ENCODE assay signal across 11 cellular contexts in the genomic region with DNA sequence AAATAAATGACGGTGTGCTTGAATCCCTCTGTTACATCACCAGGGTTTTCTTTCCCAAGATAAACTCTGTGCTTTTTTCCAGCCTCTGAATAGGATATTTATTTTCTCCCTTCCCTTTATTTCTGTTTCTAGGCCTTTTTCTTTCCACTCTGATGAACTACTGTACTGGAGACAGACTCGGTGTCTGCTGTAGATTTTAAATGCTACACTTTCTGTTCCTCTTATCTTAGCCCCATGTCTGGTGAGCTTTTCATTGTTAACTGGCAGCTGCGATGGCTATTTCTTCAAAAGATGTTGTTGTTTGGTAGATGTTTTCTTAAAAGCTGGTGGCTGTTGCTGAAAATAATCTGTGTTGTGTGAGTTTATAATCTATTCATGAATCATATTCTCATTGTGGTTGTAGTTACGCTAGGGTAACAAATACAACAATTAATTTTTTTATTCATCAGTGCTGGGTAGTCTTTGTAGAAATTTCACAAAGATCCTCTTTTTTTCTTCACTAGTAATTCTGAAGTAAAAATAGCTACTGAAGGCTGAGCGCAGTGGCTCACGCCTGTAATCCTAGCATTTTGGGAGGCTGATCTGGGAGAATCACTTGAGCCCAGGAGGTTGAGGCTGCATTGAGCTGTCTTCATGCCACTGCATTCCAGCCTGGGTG. TPM values are rescaled to one million over a fixed set of nuclear protein-coding genes. Genes with fewer than 3 reads are reported as not detected.
DNase-seq lines count a peak whose midpoint lies in the region; ATAC-seq and TF ChIP-seq lines count a peak whose summit lies in the region.
"Had no signal": no experiment of that assay in that cellular context is flagged by ENCODE, and none has a peak within 500 bp of the region (broad histone marks: within the 10 kb centered on the region; RNA-seq: fewer than 3 reads in every experiment).

No MANE protein-coding gene starts in this region.

- H3K4me1 ChIP-seq in gastroesophageal sphincter, result peaks cover 0 to 47% (median 2%) of the 10 kb centered on the region in 3 donors

- H3K27me3 ChIP-seq in gastroesophageal sphincter, result no peaks in the 10 kb centered on the region

- no peak for TF ChIP-seq CTCF in gastroesophageal sphincter (IDR thresholded peaks at IDR 0.05)

- peaks cover 41% of the 10 kb centered on the region for H3K36me3 Mint-ChIP-seq in T-helper 2 cell treated with Interferon-gamma antibody and Interleukin-4, amounts not matched to agents 5 μg/mL and 100 μg/mL, for 36 hours (ENCODE audit: low read depth)

- no peak for TF ChIP-seq POLR2A in gastroesophageal sphincter (IDR thresholded peaks at IDR 0.05)

- WGBS in gastroesophageal sphincter (ENCODE audit: low coverage in 1 of 2), 2 donors, result 67 to 68% methylated on average over 6 of the region's 6 CpGs

- H3K4me3 ChIP-seq in gastroesophageal sphincter, result no peak overlapping the region

- no peak overlapping the region for H3K4me3 Mint-ChIP-seq in T-helper 2 cell treated with Interferon-gamma antibody and Interleukin-4, amounts not matched to agents 5 μg/mL and 100 μg/mL, for 36 hours
- H3K4me3 Mint-ChIP-seq: naive thymus-derived CD8-positive, alpha-beta T cell had no signal

- ATAC-seq in GM18498 (IDR thresholded peaks at IDR 0.05; ENCODE audit: unreplicated experiment) (peak; percentile 87), GM21526 (IDR thresholded peaks at IDR 0.05; ENCODE audit: low FRiP score, unreplicated experiment) (peak; percentile 83), HG03442 (IDR thresholded peaks at IDR 0.05; ENCODE audit: unreplicated experiment) (peak; percentile 91), gastroesophageal sphincter (peak; percentile 13), GM21717 (IDR thresholded peaks at IDR 0.05; ENCODE audit: unreplicated experiment) (no peak)

- no peak overlapping the region for H3K27ac Mint-ChIP-seq in T-helper 2 cell treated with Interferon-gamma antibody and Interleukin-4, amounts not matched to agents 5 μg/mL and 100 μg/mL, for 36 hours

- H3K9me3 Mint-ChIP-seq in T-helper 2 cell treated with Interferon-gamma antibody and Interleukin-4, amounts not matched to agents 5 μg/mL and 100 μg/mL, for 36 hours, result no peaks in the 10 kb centered on the region
- H3K9me3 Mint-ChIP-seq: naive thymus-derived CD8-positive, alpha-beta T cell had no signal

- peaks cover 11% of the 10 kb centered on the region for H3K4me1 Mint-ChIP-seq in T-helper 2 cell treated with Interferon-gamma antibody and Interleukin-4, amounts not matched to agents 5 μg/mL and 100 μg/mL, for 36 hours (ENCODE audit: low read depth)

- H3K36me3 ChIP-seq in gastroesophageal sphincter, result peaks cover 4 to 23% of the 10 kb centered on the region in 2 donors

- peak overlapping the region in 3 of 4 donors; percentile 15 to 48 (median 30) for H3K27ac ChIP-seq in gastroesophageal sphincter

- no peaks in the 10 kb centered on the region for H3K9me3 ChIP-seq in gastroesophageal sphincter

- no peak for TF ChIP-seq EP300 in gastroesophageal sphincter (IDR thresholded peaks at IDR 0.05)

- H3K27me3 Mint-ChIP-seq in T-helper 2 cell treated with Interferon-gamma antibody and Interleukin-4, amounts not matched to agents 5 μg/mL and 100 μg/mL, for 36 hours (ENCODE audit: low read depth), result no peaks in the 10 kb centered on the region
- H3K27me3 Mint-ChIP-seq: naive thymus-derived CD8-positive, alpha-beta T cell had no signal

- DNase-seq in ecto neural progenitor cell (ENCODE audit: low spot score) (no peak), NCI-H748 treated with DMSO at 0.1 percent for 48 hours (lab: John Stamatoyannopoulos, UW) (no peak)
- no peak for DNase-seq in T-helper 2 cell treated with Interferon-gamma antibody and Interleukin-4, amounts not matched to agents 5 μg/mL and 100 μg/mL, for 36 hours (ENCODE audit: low spot score)
- DNase-seq: H7; naive thymus-derived CD8-positive, alpha-beta T cell had no signal

RNA-seq across cellular contexts. Expression of gene SCAANT1, which starts 15.6 kb away (rescaled TPM):
- total RNA-seq in gastroesophageal sphincter, result not detected
- total RNA-seq: frontal cortex, H7 had no signal
